Comparison of ENCODE assay signal across 1 cellular context in genomic region chr3:123735456-123735855, GRCh38.
TF ChIP-seq lines count a peak whose summit lies in the region.

No MANE protein-coding gene starts in this region.

TF ChIP-seq in SK-N-SH, 30 proteins besides CTCF, POLR2A, EP300 and RAD21 (continued from another document):
- TF ChIP-seq GATA2 (CRISPR knock-in tag; IDR thresholded peaks at IDR 0.05): no peak
- TF ChIP-seq, protein P1, sequence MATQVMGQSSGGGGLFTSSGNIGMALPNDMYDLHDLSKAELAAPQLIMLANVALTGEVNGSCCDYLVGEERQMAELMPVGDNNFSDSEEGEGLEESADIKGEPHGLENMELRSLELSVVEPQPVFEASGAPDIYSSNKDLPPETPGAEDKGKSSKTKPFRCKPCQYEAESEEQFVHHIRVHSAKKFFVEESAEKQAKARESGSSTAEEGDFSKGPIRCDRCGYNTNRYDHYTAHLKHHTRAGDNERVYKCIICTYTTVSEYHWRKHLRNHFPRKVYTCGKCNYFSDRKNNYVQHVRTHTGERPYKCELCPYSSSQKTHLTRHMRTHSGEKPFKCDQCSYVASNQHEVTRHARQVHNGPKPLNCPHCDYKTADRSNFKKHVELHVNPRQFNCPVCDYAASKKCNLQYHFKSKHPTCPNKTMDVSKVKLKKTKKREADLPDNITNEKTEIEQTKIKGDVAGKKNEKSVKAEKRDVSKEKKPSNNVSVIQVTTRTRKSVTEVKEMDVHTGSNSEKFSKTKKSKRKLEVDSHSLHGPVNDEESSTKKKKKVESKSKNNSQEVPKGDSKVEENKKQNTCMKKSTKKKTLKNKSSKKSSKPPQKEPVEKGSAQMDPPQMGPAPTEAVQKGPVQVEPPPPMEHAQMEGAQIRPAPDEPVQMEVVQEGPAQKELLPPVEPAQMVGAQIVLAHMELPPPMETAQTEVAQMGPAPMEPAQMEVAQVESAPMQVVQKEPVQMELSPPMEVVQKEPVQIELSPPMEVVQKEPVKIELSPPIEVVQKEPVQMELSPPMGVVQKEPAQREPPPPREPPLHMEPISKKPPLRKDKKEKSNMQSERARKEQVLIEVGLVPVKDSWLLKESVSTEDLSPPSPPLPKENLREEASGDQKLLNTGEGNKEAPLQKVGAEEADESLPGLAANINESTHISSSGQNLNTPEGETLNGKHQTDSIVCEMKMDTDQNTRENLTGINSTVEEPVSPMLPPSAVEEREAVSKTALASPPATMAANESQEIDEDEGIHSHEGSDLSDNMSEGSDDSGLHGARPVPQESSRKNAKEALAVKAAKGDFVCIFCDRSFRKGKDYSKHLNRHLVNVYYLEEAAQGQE (IDR thresholded peaks at IDR 0.05; ENCODE audit: low read depth, low read length): no peak
- no peak for TF ChIP-seq ELF1 (IDR thresholded peaks at IDR 0.05)
- TF ChIP-seq CHD2 (IDR thresholded peaks at IDR 0.05; ENCODE audit: low read length, partially characterized antibody): no peak
- no peak for TF ChIP-seq JUND (IDR thresholded peaks at IDR 0.05)
- no peak for TF ChIP-seq GABPA (IDR thresholded peaks at IDR 0.05; ENCODE audit: low read depth)
- TF ChIP-seq TAF1 (IDR thresholded peaks at IDR 0.05; ENCODE audit: borderline replicate concordance, low read depth, low read length): no peak
- TF ChIP-seq USF1 (IDR thresholded peaks at IDR 0.05; ENCODE audit: borderline replicate concordance, low read depth): no peak
- no peak for TF ChIP-seq PBX3 (IDR thresholded peaks at IDR 0.05)
- TF ChIP-seq, protein P2, sequence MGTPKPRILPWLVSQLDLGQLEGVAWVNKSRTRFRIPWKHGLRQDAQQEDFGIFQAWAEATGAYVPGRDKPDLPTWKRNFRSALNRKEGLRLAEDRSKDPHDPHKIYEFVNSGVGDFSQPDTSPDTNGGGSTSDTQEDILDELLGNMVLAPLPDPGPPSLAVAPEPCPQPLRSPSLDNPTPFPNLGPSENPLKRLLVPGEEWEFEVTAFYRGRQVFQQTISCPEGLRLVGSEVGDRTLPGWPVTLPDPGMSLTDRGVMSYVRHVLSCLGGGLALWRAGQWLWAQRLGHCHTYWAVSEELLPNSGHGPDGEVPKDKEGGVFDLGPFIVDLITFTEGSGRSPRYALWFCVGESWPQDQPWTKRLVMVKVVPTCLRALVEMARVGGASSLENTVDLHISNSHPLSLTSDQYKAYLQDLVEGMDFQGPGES (IDR thresholded peaks at IDR 0.05; ENCODE audit: low read depth, low read length): no peak
- no peak for TF ChIP-seq RCOR1 (IDR thresholded peaks at IDR 0.05; ENCODE audit: low read length)
- no peak for TF ChIP-seq USF2 (IDR thresholded peaks at IDR 0.05; ENCODE audit: borderline replicate concordance, low read depth, low read length)
- no peak for TF ChIP-seq FOXJ3 (CRISPR knock-in tag; IDR thresholded peaks at IDR 0.05)
